ENCODE assay signal across 1 cellular context in the genomic region with DNA sequence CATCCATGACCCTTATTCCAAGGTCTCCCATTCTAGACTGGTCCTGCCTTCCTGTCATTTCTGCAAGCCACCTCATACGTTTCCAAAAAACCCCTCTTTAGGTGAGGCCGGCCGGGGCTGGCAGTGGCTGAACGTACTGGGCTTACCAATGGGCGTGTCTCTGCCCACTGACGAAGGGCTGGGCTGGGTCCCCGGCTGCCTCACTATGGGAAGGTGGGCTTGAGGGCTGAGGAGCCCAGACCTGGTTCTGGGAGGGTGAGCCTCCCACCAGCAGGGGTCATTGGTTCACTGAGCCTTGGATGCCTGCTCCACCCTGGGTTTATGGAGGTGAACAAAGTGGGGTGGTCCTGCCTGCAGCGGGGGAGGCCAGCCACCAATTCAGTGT.
TF ChIP-seq lines count a peak whose summit lies in the region.

No MANE protein-coding gene starts in this region.

TF ChIP-seq in IMR-90, 13 proteins besides CTCF, POLR2A, EP300 and RAD21:
- TF ChIP-seq BHLHE40 (IDR thresholded peaks at IDR 0.05; ENCODE audit: low read depth, low read length) (no peak), NFE2L2 (IDR thresholded peaks at IDR 0.05; ENCODE audit: low read depth, low read length) (no peak), MAFK (IDR thresholded peaks at IDR 0.05; ENCODE audit: low read depth, low read length) (no peak), FOS (IDR thresholded peaks at IDR 0.05; ENCODE audit: low read depth, low read length) (no peak), MXI1 (IDR thresholded peaks at IDR 0.05; ENCODE audit: borderline replicate concordance, low read depth, low read length) (no peak), MAZ (IDR thresholded peaks at IDR 0.05; ENCODE audit: borderline replicate concordance, low read depth, low read length) (no peak), SMC3 (IDR thresholded peaks at IDR 0.05; ENCODE audit: low read depth, low read length) (no peak), RFX5 (IDR thresholded peaks at IDR 0.05; ENCODE audit: low read depth, low read length) (no peak), CEBPB (IDR thresholded peaks at IDR 0.05; ENCODE audit: low read depth, low read length) (no peak), CHD1 (IDR thresholded peaks at IDR 0.05; ENCODE audit: low read depth, low read length) (no peak), RCOR1 (IDR thresholded peaks at IDR 0.05; ENCODE audit: insufficient replicate concordance, low read length) (no peak)
- TF ChIP-seq, protein P1, sequence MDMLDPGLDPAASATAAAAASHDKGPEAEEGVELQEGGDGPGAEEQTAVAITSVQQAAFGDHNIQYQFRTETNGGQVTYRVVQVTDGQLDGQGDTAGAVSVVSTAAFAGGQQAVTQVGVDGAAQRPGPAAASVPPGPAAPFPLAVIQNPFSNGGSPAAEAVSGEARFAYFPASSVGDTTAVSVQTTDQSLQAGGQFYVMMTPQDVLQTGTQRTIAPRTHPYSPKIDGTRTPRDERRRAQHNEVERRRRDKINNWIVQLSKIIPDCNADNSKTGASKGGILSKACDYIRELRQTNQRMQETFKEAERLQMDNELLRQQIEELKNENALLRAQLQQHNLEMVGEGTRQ (IDR thresholded peaks at IDR 0.05; ENCODE audit: low read depth, low read length): no peak
- TF ChIP-seq, protein P2, sequence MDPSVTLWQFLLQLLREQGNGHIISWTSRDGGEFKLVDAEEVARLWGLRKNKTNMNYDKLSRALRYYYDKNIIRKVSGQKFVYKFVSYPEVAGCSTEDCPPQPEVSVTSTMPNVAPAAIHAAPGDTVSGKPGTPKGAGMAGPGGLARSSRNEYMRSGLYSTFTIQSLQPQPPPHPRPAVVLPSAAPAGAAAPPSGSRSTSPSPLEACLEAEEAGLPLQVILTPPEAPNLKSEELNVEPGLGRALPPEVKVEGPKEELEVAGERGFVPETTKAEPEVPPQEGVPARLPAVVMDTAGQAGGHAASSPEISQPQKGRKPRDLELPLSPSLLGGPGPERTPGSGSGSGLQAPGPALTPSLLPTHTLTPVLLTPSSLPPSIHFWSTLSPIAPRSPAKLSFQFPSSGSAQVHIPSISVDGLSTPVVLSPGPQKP (IDR thresholded peaks at IDR 0.05; ENCODE audit: borderline replicate concordance, low read depth, low read length): no peak
